ENCODE assay signal across 9 cellular contexts in the genomic region with DNA sequence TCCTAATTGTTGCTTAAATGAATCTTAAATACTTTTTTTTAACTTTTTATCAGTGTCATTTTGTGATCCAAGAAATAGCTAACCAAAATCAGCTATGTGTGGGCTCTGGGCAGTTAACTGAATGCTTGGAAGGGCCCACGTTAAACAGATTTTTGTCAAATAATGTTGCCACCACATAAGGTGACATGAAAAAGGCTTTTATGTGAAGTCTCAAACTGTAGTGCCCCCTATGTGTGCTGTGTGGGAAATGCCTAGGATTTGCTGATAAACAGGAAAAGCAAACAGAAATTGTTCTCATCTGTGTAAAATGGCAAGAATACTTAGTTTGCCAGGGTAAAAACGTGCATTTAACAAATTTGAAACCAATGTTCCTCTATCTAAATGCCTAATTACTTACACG.
DNase-seq lines count a peak whose midpoint lies in the region; ATAC-seq, FAIRE-seq and TF ChIP-seq lines count a peak whose summit lies in the region.
"Had no signal": no experiment of that assay in that cellular context is flagged by ENCODE, and none has a peak within 500 bp of the region (broad histone marks: within the 10 kb centered on the region; RNA-seq: fewer than 3 reads in every experiment).

No MANE protein-coding gene starts in this region.

- H3K9ac ChIP-seq in keratinocyte (ENCODE audit: control insufficient read depth, extremely low read depth, insufficient read depth, low read length): no peak overlapping the region

- H3K27ac ChIP-seq in HL-60 (replicated peaks): no peak overlapping the region
- H3K27ac ChIP-seq in keratinocyte (ENCODE audit: control insufficient read depth, insufficient read depth, low read length): no peak overlapping the region
- no peak overlapping the region for H3K27ac ChIP-seq in CD4-positive, alpha-beta T cell (ENCODE audit: low read depth, low read length)

- H3K79me2 ChIP-seq in keratinocyte (ENCODE audit: control insufficient read depth, insufficient read depth, low read length): no peaks in the 10 kb centered on the region

- H3K9me3 ChIP-seq in keratinocyte (ENCODE audit: control insufficient read depth, low read depth, low read length): no peaks in the 10 kb centered on the region
- H3K9me3 ChIP-seq in CD4-positive, alpha-beta T cell (ENCODE audit: control insufficient read depth, low read length): no peaks in the 10 kb centered on the region

- TF ChIP-seq CTCF in HL-60 (IDR thresholded peaks at IDR 0.05; ENCODE audit: insufficient read depth, low read length) (peak; percentile 56), keratinocyte (optimal IDR thresholded peaks at IDR 0.05 in 1 of 3, IDR thresholded peaks at IDR 0.05 in 1 of 3, conservative IDR thresholded peaks at IDR 0.05 in 1 of 3; ENCODE audit: extremely low read depth in 1 of 3, insufficient read depth in 2 of 3, low read length in 3 of 3) (peak; percentile 33 to 52 (median 45))
- no peak for TF ChIP-seq CTCF in CD4-positive, alpha-beta T cell (IDR thresholded peaks at IDR 0.05)

- no peak overlapping the region for H3K27ac Mint-ChIP-seq in CD4-positive, alpha-beta T cell

- no peak overlapping the region for H3K4me2 ChIP-seq in keratinocyte (ENCODE audit: control insufficient read depth, extremely low read depth, insufficient read depth, low read depth, low read length)

- dilution Hi-C loops in keratinocyte (cut with MboI; ENCODE audit: extremely low pct_ligation_motif_present, low sequenced_read_pairs): no loop called here

- no peaks in the 10 kb centered on the region for H3K9me3 Mint-ChIP-seq in CD4-positive, alpha-beta T cell

- no peaks in the 10 kb centered on the region for H3K36me3 Mint-ChIP-seq in CD4-positive, alpha-beta T cell (ENCODE audit: low read depth)

- no peak overlapping the region for H3K4me3 Mint-ChIP-seq in CD4-positive, alpha-beta T cell

- H3K4me1 Mint-ChIP-seq in CD4-positive, alpha-beta T cell (ENCODE audit: low read depth): no peaks in the 10 kb centered on the region

- H4K20me1 ChIP-seq in keratinocyte (ENCODE audit: control insufficient read depth, extremely low read depth, insufficient read depth, low read length): no peaks in the 10 kb centered on the region

- in situ Hi-C loops in SK-MEL-5 (cut with HindIII; ENCODE audit: low pct_unique_long_range_greater_than_20kb, low sequenced_read_pairs): no loop called here

- H3K9me1 ChIP-seq in keratinocyte (ENCODE audit: control insufficient read depth, extremely low read depth, insufficient read depth, low read length): no peaks in the 10 kb centered on the region

- no peak for ATAC-seq in HG03097 (IDR thresholded peaks at IDR 0.05; ENCODE audit: low FRiP score, unreplicated experiment)
- no peak for ATAC-seq in CD4-positive, alpha-beta T cell (ENCODE audit: poor library complexity)
- ATAC-seq: left ventricle myocardium superior had no signal

- no peaks in the 10 kb centered on the region for H3K4me1 ChIP-seq in keratinocyte (ENCODE audit: control insufficient read depth, extremely low read depth, insufficient read depth, low read length)

- peak; percentile 28 for DNase-seq in COLO829 (ENCODE audit: low spot score)
- DNase-seq in HL-60 (ENCODE audit: low read depth in 1 of 2, low spot score in 1 of 2): no peak
- DNase-seq in SK-MEL-5 (ENCODE audit: low read depth, low spot score): peak; percentile 39
- no peak for DNase-seq in keratinocyte (ENCODE audit: low read depth, low spot score)
- no peak for DNase-seq in AG08396 (ENCODE audit: low spot score)
- DNase-seq in activated effector memory CD4-positive, alpha-beta T cell treated with Interleukin-2 at 50 U/mL for 16 hours: no peak
- DNase-seq in CD4-positive, alpha-beta T cell: no peak
- DNase-seq: left ventricle myocardium superior had no signal

- POLR2A ChIA-PET in CD4-positive, alpha-beta T cell (lab: Charles Lee): no interaction called here

- no peak overlapping the region for H3K4me3 ChIP-seq in HL-60 (replicated peaks; ENCODE audit: insufficient read depth, low read length)
- no peak overlapping the region for H3K4me3 ChIP-seq in keratinocyte (ENCODE audit: control insufficient read depth in 2 of 3, extremely low read depth in 1 of 3, insufficient read depth in 2 of 3, low read depth in 1 of 3, low read length in 3 of 3)

- H3K27me3 Mint-ChIP-seq in CD4-positive, alpha-beta T cell: peaks cover 9% of the 10 kb centered on the region

- H3K27me3 ChIP-seq in HL-60 (ENCODE audit: insufficient read depth, poor library complexity, severe bottlenecking): peaks cover 12% of the 10 kb centered on the region
- no peaks in the 10 kb centered on the region for H3K27me3 ChIP-seq in keratinocyte (ENCODE audit: control insufficient read depth, extremely low read depth, insufficient read depth, low read length)
- no peaks in the 10 kb centered on the region for H3K27me3 ChIP-seq in CD4-positive, alpha-beta T cell (ENCODE audit: control insufficient read depth, insufficient read depth, low read length)

- FAIRE-seq in keratinocyte (lab: Jason Lieb, UNC): no peak

- H2AFZ ChIP-seq in keratinocyte (ENCODE audit: control insufficient read depth, low read length): no peak overlapping the region

- CTCF ChIA-PET in CD4-positive, alpha-beta T cell (lab: Charles Lee): no interaction called here

- intact Hi-C loops in CD4-positive, alpha-beta T cell (cut with DNase I, micrococcal nuclease): no loop called here

- H3K36me3 ChIP-seq in keratinocyte (ENCODE audit: control insufficient read depth in 2 of 2, extremely low read depth in 1 of 2, insufficient read depth in 2 of 2, low read length in 2 of 2): no peaks in the 10 kb centered on the region

Comparison
In these comparisons a context has a peak if more than half of its experiments do, and no peak if none do; other contexts are left out.
1. DNase-seq: peak in COLO829 (single experiment) and SK-MEL-5 (single experiment); none in HL-60 (0 of 2), keratinocyte (single experiment), AG08396 (single experiment), activated effector memory CD4-positive, alpha-beta T cell treated with Interleukin-2 at 50 U/mL for 16 hours (single experiment) and CD4-positive, alpha-beta T cell (0 of 10).